In the genomic region with DNA sequence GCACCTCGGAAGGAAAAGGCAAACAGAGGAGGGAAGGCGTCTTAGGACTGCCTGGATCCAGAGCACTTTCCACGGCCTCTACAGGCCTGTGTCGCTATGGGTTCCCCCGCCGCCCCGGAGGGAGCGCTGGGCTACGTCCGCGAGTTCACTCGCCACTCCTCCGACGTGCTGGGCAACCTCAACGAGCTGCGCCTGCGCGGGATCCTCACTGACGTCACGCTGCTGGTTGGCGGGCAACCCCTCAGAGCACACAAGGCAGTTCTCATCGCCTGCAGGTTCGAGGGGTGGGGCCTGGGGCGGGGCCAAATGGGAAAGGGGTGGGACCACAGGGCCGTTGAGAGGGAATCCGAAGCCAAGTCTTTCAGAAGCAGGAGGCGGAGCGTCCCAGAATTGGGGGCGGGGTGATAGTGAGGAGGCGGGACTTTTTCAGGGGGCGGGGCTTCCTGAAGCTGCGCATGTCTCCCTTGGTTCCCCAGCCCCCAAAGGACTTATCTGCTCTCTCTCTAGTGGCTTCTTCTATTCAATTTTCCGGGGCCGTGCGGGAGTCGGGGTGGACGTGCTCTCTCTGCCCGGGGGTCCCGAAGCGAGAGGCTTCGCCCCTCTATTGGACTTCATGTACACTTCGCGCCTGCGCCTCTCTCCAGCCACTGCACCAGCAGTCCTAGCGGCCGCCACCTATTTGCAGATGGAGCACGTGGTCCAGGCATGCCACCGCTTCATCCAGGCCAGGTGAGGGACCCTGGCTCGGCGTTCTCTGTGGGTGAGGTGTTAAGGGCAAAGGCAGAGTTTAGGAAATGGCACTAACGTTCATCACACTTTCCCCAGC, we compare ENCODE assay signal across 8 cellular contexts. TPM values are rescaled to one million over a fixed set of nuclear protein-coding genes. Genes with fewer than 3 reads are reported as not detected.
DNase-seq lines count a peak whose midpoint lies in the region; ATAC-seq and TF ChIP-seq lines count a peak whose summit lies in the region.

No MANE protein-coding gene starts in this region.

- H3K27me3 Mint-ChIP-seq in natural killer cell (ENCODE audit: low read depth in 2 of 2), result no peaks in the 10 kb centered on the region

- no TSS peak for BruUV-seq in PC-3 (replicated peaks; lab: Mats Ljungman, UMichigan)

- no peak overlapping the region for H3K4me3 ChIP-seq in PC-3 (ENCODE audit: low read length)
- peak overlapping the region; percentile 23 for H3K4me3 ChIP-seq in fibroblast of villous mesenchyme (ENCODE audit: low read depth, low read length)

- DNase-seq in PC-3 (peak; percentile 42), fibroblast of villous mesenchyme (ENCODE audit: low read depth) (peak; percentile 84), natural killer cell (peak; percentile 97), dedifferentiated amniotic fluid mesenchymal stem cell (ENCODE audit: extremely low spot score) (no peak), kidney glomerular epithelial cell (lab: John Stamatoyannopoulos, UW) (no peak)
- peak; percentile 85 for DNase-seq in activated effector memory CD4-positive, alpha-beta T cell treated with Interleukin-2 at 50 U/mL for 16 hours
- peak; percentile 87 to 94 for DNase-seq in stimulated activated CD8-positive, alpha-beta memory T cell treated with anti-CD3 and anti-CD28 coated beads, Interleukin-7, amount 100 ng/mL, for 48 hours (ENCODE audit: extremely low read depth in 1 of 2, low read depth in 1 of 2)

- H3K36me3 Mint-ChIP-seq in natural killer cell, result no peaks in the 10 kb centered on the region

- TF ChIP-seq CTCF in PC-3 (conservative IDR thresholded peaks at IDR 0.05; ENCODE audit: low read depth, low read length), result no peak
- no peak for TF ChIP-seq CTCF in fibroblast of villous mesenchyme (IDR thresholded peaks at IDR 0.05; ENCODE audit: insufficient read depth, low read depth, low read length)
- TF ChIP-seq CTCF in natural killer cell (IDR thresholded peaks at IDR 0.05), result no peak

- no peaks in the 10 kb centered on the region for H3K79me2 ChIP-seq in PC-3 (ENCODE audit: low read length)

- POLR2A ChIA-PET in PC-3 (lab: Charles Lee; ENCODE audit: unreplicated experiment), result no interaction called here

- H3K27me3 ChIP-seq in PC-3 (ENCODE audit: low read length), result no peaks in the 10 kb centered on the region

- no peaks in the 10 kb centered on the region for H3F3A ChIP-seq in PC-3 (ENCODE audit: low read length, unreplicated experiment)

- peak overlapping the region; percentile 93 to 96 for H3K27ac Mint-ChIP-seq in natural killer cell

- peaks cover 12% of the 10 kb centered on the region; the same call in 1 of the 2 replicates for H3K4me1 ChIP-seq in PC-3 (ENCODE audit: insufficient read depth, low read length)

- CTCF ChIA-PET in PC-3 (lab: Charles Lee), result no interaction called here

- H3K9me3 ChIP-seq in PC-3 (ENCODE audit: low read length), result no peaks in the 10 kb centered on the region

- H3K9me2 ChIP-seq in PC-3 (replicated peaks; ENCODE audit: low read length), result no peaks in the 10 kb centered on the region

- no peak overlapping the region for H3K27ac ChIP-seq in PC-3 (ENCODE audit: low read length)

- H3K9ac ChIP-seq in PC-3 (ENCODE audit: low read length), result no peak overlapping the region

- H4K20me1 ChIP-seq in PC-3 (ENCODE audit: low read length), result no peaks in the 10 kb centered on the region

- intact Hi-C loops in PC-3 (cut with micrococcal nuclease) (loop anchor here (5.0 kb wide), 2 partner anchors 181 to 356 kb away; no protein-coding TSS in a partner anchor), natural killer cell (cut with micrococcal nuclease) (loop anchor here (1.0 to 2.0 kb wide), 2 partner anchors 8 to 19 kb away; no protein-coding TSS in a partner anchor)

- H3K4me2 ChIP-seq in PC-3 (ENCODE audit: low read length), result no peak overlapping the region

- H3K4me3 Mint-ChIP-seq in natural killer cell, result peak overlapping the region; percentile 87

- ATAC-seq in GM21529 (IDR thresholded peaks at IDR 0.05; ENCODE audit: unreplicated experiment), result peak; percentile 64
- peak; percentile 38 for ATAC-seq in PC-3
- ATAC-seq in natural killer cell, result peak; percentile 70 to 86 (median 76)

- H3K9me3 Mint-ChIP-seq in natural killer cell, result no peaks in the 10 kb centered on the region

- H3K36me3 ChIP-seq in PC-3 (ENCODE audit: low read depth, low read length), result no peaks in the 10 kb centered on the region

- H2AFZ ChIP-seq in PC-3 (ENCODE audit: low read length), result no peak overlapping the region

- H3K4me1 Mint-ChIP-seq in natural killer cell, result peaks cover 33 to 73% of the 10 kb centered on the region in 2 donors

RNA-seq across cellular contexts. Expression of a gene that starts 0.9 kb away (rescaled TPM):
- total RNA-seq in PC-3 (2014; rRNA removed), result 0.12 TPM in 1 of 2 replicates, not detected in the other
- total RNA-seq in fibroblast of villous mesenchyme, result not detected in 2 replicates
- total RNA-seq in natural killer cell, result under 1 TPM in 2 of 3 donors, not detected in 1; 0.49 to 0.84 TPM

RNA-seq across cellular contexts. Expression of a gene that starts 11.4 kb away (rescaled TPM):
- total RNA-seq in PC-3 (2014; rRNA removed) (169 and 195 TPM in 2 replicates), fibroblast of villous mesenchyme (27.4 and 33.7 TPM in 2 replicates), natural killer cell (100 to 1,000 TPM; 151 to 165 (median 159) TPM)

RNA-seq across cellular contexts. Expression of a gene that starts 12.0 kb away (rescaled TPM):
- 0.62 and 1.7 TPM in 2 replicates for total RNA-seq in PC-3 (2014; rRNA removed)
- 1.3 TPM in 2 replicates for total RNA-seq in fibroblast of villous mesenchyme
- 1 to 10 TPM; 4.8 to 7.0 (median 6.0) TPM for total RNA-seq in natural killer cell

RNA-seq across cellular contexts. Expression of a gene that starts 20.1 kb away (rescaled TPM):
- total RNA-seq in PC-3 (2014; rRNA removed), result 0.75 TPM in 1 of 2 replicates, not detected in the other
- not detected in 2 replicates for total RNA-seq in fibroblast of villous mesenchyme
- total RNA-seq in natural killer cell, result 1 to 10 TPM; 1.2 to 2.5 (median 1.6) TPM

RNA-seq across cellular contexts. Expression of a gene that starts 27.9 kb away (rescaled TPM):
- not detected in 2 replicates for total RNA-seq in PC-3 (2014; rRNA removed)
- under 0.01 TPM in 1 of 2 replicates, not detected in the other for total RNA-seq in fibroblast of villous mesenchyme
- 1 to 10 TPM in 2 of 3 donors, under 1 TPM in 1; 0.77 to 2.4 (median 1.3) TPM for total RNA-seq in natural killer cell

Comparison
In these comparisons a context has a peak if more than half of its experiments do, and no peak if none do; other contexts are left out.
1. DNase-seq: peak in PC-3 (single experiment), activated effector memory CD4-positive, alpha-beta T cell treated with Interleukin-2 at 50 U/mL for 16 hours (single experiment), fibroblast of villous mesenchyme (single experiment), natural killer cell (single experiment) and stimulated activated CD8-positive, alpha-beta memory T cell treated with anti-CD3 and anti-CD28 coated beads, Interleukin-7, amount 100 ng/mL, for 48 hours (2 of 2); none in dedifferentiated amniotic fluid mesenchymal stem cell (single experiment) and kidney glomerular epithelial cell (single experiment).
2. Peak in every context shown above with its lines, with median percentiles within 50 percentile points of each other: ATAC-seq.